Comparison of ENCODE assay signal across 9 cellular contexts in genomic region chr19:12723383-12723642, GRCh38. TPM values are rescaled to one million over a fixed set of nuclear protein-coding genes. Genes with fewer than 3 reads are reported as not detected.
DNase-seq lines count a peak whose midpoint lies in the region; ATAC-seq and TF ChIP-seq lines count a peak whose summit lies in the region.
"Had no signal": no experiment of that assay in that cellular context is flagged by ENCODE, and none has a peak within 500 bp of the region (broad histone marks: within the 10 kb centered on the region; RNA-seq: fewer than 3 reads in every experiment).

No MANE protein-coding gene starts in this region.

- no peak for TF ChIP-seq CTCF in HFF-Myc (IDR thresholded peaks at IDR 0.05; ENCODE audit: low read depth, low read length, missing control alignments)
- TF ChIP-seq CTCF in liver (IDR thresholded peaks at IDR 0.05; ENCODE audit: low read depth, low read length, missing input control): no peak
- TF ChIP-seq CTCF in upper lobe of right lung (IDR thresholded peaks at IDR 0.05): no peak

- H3K27me3 Mint-ChIP-seq in activated naive CD8-positive, alpha-beta T cell treated with anti-CD3 and anti-CD28 coated beads, Interleukin-2, amount 50 U/mL, for 24 hours: peaks cover 2% of the 10 kb centered on the region

- H3K9me3 Mint-ChIP-seq in activated naive CD8-positive, alpha-beta T cell treated with anti-CD3 and anti-CD28 coated beads, Interleukin-2, amount 50 U/mL, for 24 hours: no peaks in the 10 kb centered on the region

- no peak for TF ChIP-seq RAD21 in liver (IDR thresholded peaks at IDR 0.05)

- peak overlapping the region; percentile 15 to 69 for H3K9ac ChIP-seq in liver (ENCODE audit: low read depth in 1 of 2, low read length in 2 of 2)

- H3K36me3 Mint-ChIP-seq in activated naive CD8-positive, alpha-beta T cell treated with anti-CD3 and anti-CD28 coated beads, Interleukin-2, amount 50 U/mL, for 24 hours (ENCODE audit: low read depth): peaks cover 51% of the 10 kb centered on the region

- no peak for ATAC-seq in activated naive CD8-positive, alpha-beta T cell treated with anti-CD3 and anti-CD28 coated beads, Interleukin-2, amount 50 U/mL, for 24 hours
- no peak for ATAC-seq in upper lobe of right lung
- no peak for ATAC-seq in HG03108 (IDR thresholded peaks at IDR 0.05; ENCODE audit: unreplicated experiment)
- no peak for ATAC-seq in HG02840 (IDR thresholded peaks at IDR 0.05; ENCODE audit: low FRiP score, unreplicated experiment)

- H3K27ac ChIP-seq in ACC112 (ENCODE audit: low read depth, low read length) (peak overlapping the region; percentile 69), liver (ENCODE audit: low read depth in 1 of 2, low read length in 2 of 2) (peak overlapping the region; percentile 14 to 21), upper lobe of right lung (peak overlapping the region; percentile 88)

- intact Hi-C loops in upper lobe of right lung (cut with DNase I): no loop called here

- H3K27me3 ChIP-seq in ACC112 (ENCODE audit: insufficient read depth, low read length): no peaks in the 10 kb centered on the region
- H3K27me3 ChIP-seq in liver (ENCODE audit: control insufficient read depth in 4 of 4, insufficient read depth in 4 of 4, low read length in 3 of 4): no peaks in the 10 kb centered on the region
- no peaks in the 10 kb centered on the region for H3K27me3 ChIP-seq in upper lobe of right lung

- peak overlapping the region; percentile 97 for H3K4me3 Mint-ChIP-seq in activated naive CD8-positive, alpha-beta T cell treated with anti-CD3 and anti-CD28 coated beads, Interleukin-2, amount 50 U/mL, for 24 hours

- peak overlapping the region; percentile 97 for H3K27ac Mint-ChIP-seq in activated naive CD8-positive, alpha-beta T cell treated with anti-CD3 and anti-CD28 coated beads, Interleukin-2, amount 50 U/mL, for 24 hours

- H3K4me1 ChIP-seq in ACC112 (ENCODE audit: control insufficient read depth, insufficient read depth, low read length, unreplicated experiment) (peaks cover 13% of the 10 kb centered on the region), liver (ENCODE audit: control insufficient read depth in 4 of 4, insufficient read depth in 4 of 4, low read length in 3 of 4) (peaks cover 6 to 49% (median 34%) of the 10 kb centered on the region in 4 donors), upper lobe of right lung (peaks cover 33% of the 10 kb centered on the region)

- H3K79me2 ChIP-seq in ACC112 (ENCODE audit: control insufficient read depth, insufficient read depth, low read length, unreplicated experiment): peaks cover 44% of the 10 kb centered on the region

- H3K4me1 Mint-ChIP-seq in activated naive CD8-positive, alpha-beta T cell treated with anti-CD3 and anti-CD28 coated beads, Interleukin-2, amount 50 U/mL, for 24 hours: peaks cover 43% of the 10 kb centered on the region

- 7% methylated on average over 7 of the region's 7 CpGs for WGBS in liver

- H2AFZ ChIP-seq in ACC112 (ENCODE audit: low read length, unreplicated experiment): peak overlapping the region; percentile 80

- H3K36me3 ChIP-seq in ACC112 (ENCODE audit: insufficient read depth, low read length): no peaks in the 10 kb centered on the region
- peaks cover 0 to 6% (median 3%) of the 10 kb centered on the region in 4 donors for H3K36me3 ChIP-seq in liver (ENCODE audit: control insufficient read depth in 4 of 4, insufficient read depth in 3 of 4, low read depth in 1 of 4, low read length in 3 of 4)
- peaks cover 8% of the 10 kb centered on the region for H3K36me3 ChIP-seq in upper lobe of right lung

- H3K9me3 ChIP-seq in liver (ENCODE audit: control insufficient read depth in 4 of 4, low read length in 3 of 4) (no peaks in the 10 kb centered on the region), upper lobe of right lung (no peaks in the 10 kb centered on the region)

- H3K4me3 ChIP-seq in ACC112 (ENCODE audit: low read depth, low read length): peak overlapping the region; percentile 98
- peak overlapping the region; percentile 74 for H3K4me3 ChIP-seq in HFF-Myc (replicated peaks; ENCODE audit: low read depth, low read length)
- peak overlapping the region; percentile 49 to 98 (median 73) for H3K4me3 ChIP-seq in liver (ENCODE audit: low read depth in 1 of 3, low read length in 3 of 3)
- H3K4me3 ChIP-seq in upper lobe of right lung: peak overlapping the region; percentile 63

- no peak for DNase-seq in HFF-Myc (ENCODE audit: extremely low read depth, low read depth)
- DNase-seq in activated naive CD8-positive, alpha-beta T cell treated with anti-CD3 and anti-CD28 coated beads, Interleukin-2, amount 50 U/mL, for 24 hours: no peak
- no peak for DNase-seq in upper lobe of right lung
- DNase-seq in NCI-H1417 treated with DMSO at 0.1 percent for 48 hours (lab: John Stamatoyannopoulos, UW): no peak

TF ChIP-seq in liver, 16 proteins besides CTCF, POLR2A, EP300 and RAD21:
- no peak for TF ChIP-seq HNF4A (conservative IDR thresholded peaks at IDR 0.05)

RNA-seq across cellular contexts. Expression of gene TNPO2, which starts 0.4 kb away (rescaled TPM):
- 10 to 100 TPM; 19.6 to 22.2 TPM for total RNA-seq in liver
- 10 to 100 TPM in 1 of 2 donors, 1 to 10 TPM in 1; 6.3 to 12.1 TPM for polyA plus RNA-seq in liver
- 49.0 TPM for total RNA-seq in upper lobe of right lung

RNA-seq across cellular contexts. Expression of gene TRIR, which starts 11.2 kb away (rescaled TPM):
- total RNA-seq in liver (10 to 100 TPM; 69.3 to 84.3 TPM), upper lobe of right lung (144 TPM)
- polyA plus RNA-seq in liver: 100 to 1,000 TPM; 106 to 169 TPM

RNA-seq across cellular contexts. Expression of gene GET3, which starts 14.0 kb away (rescaled TPM):
- total RNA-seq in liver (10 to 100 TPM; 23.4 to 31.0 TPM), upper lobe of right lung (55.2 TPM)
- 10 to 100 TPM; 22.8 to 44.1 TPM for polyA plus RNA-seq in liver

RNA-seq across cellular contexts. Expression of gene FBXW9, which starts 26.9 kb away (rescaled TPM):
- total RNA-seq in liver: 1 to 10 TPM; 2.3 to 2.5 TPM
- 1 to 10 TPM; 3.4 to 4.0 TPM for polyA plus RNA-seq in liver
- total RNA-seq in upper lobe of right lung: 4.3 TPM

RNA-seq across cellular contexts. Expression of gene BEST2, which starts 28.3 kb away (rescaled TPM):
- not detected for total RNA-seq in liver
- polyA plus RNA-seq in liver: not detected
- not detected for total RNA-seq in upper lobe of right lung
- total RNA-seq: pulmonary artery endothelial cell had no signal

Comparison
In these comparisons a context has a peak if more than half of its experiments do, and no peak if none do; other contexts are left out.
1. H3K27ac ChIP-seq: peak in every context shown above with its lines; median percentile 88 in upper lobe of right lung; 69 in ACC112; 18 in liver.